ENCODE assay signal across 1 cellular context in the genomic region with DNA sequence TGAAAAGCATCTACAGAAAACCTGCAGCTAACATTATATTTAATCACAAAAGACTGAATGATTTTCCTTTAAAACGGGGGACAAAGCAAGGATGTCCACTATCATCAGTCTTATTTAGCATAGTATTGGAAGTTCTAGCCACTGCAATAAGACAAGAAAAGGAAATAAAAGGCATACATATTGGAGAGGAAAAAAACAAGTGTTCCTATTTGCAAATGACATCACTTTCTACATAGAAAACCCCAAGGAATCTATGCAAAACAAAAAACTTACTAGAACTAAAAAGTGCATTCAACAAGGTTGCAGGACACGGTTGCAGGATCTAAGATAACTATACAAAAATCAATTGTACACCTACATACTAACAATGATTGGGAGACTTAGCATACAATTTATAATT.
TF ChIP-seq lines count a peak whose summit lies in the region.

No MANE protein-coding gene starts in this region.

TF ChIP-seq in HepG2, 621 proteins besides CTCF, POLR2A, EP300 and RAD21 (continued from another document):
- TF ChIP-seq ZNF414 (CRISPR knock-in tag; IDR thresholded peaks at IDR 0.05) (no peak), ATF7 (IDR thresholded peaks at IDR 0.05) (no peak), ATF7 (CRISPR knock-in tag; IDR thresholded peaks at IDR 0.05) (no peak)
